In the genomic region with DNA sequence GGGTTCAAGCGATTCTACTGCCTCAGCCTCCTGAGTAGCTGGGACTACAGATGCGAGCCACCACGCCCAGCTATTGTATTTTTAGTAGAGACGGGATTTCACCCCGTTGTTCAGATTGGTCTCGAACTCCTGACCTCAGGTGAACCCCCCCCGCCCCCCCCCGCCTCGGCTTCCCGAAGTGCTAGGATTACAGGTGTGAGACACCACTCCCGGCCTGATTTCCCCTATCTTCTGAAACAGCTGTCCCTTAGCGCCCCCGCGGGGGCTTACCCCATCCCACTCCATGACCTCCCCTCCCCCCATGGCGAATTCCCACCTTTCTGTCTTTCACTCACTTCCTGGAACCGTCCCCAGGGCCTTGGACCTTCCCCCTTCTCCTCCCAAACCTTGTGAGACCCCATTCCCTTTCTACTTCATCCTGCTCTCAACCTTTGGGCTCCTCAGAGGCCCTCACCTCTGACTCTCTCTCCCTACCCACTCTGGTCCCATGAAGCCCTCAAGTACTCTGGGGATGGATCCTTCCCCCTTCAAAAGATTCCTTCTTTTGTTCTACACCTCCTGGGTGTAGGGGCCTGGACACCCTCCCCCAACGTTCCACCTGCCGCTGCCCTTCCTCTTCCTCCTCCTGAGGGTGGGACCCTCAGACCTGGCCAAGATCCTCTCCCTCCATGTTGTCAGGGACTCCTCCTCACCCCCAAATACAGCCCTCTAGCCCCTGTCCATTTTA, we compare ENCODE assay signal across 2 cellular contexts.
TF ChIP-seq lines count a peak whose summit lies in the region.

No MANE protein-coding gene starts in this region.

TF ChIP-seq in SK-N-SH, 30 proteins besides CTCF, POLR2A, EP300 and RAD21 (continued from another document):
- TF ChIP-seq, protein P1, sequence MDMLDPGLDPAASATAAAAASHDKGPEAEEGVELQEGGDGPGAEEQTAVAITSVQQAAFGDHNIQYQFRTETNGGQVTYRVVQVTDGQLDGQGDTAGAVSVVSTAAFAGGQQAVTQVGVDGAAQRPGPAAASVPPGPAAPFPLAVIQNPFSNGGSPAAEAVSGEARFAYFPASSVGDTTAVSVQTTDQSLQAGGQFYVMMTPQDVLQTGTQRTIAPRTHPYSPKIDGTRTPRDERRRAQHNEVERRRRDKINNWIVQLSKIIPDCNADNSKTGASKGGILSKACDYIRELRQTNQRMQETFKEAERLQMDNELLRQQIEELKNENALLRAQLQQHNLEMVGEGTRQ (IDR thresholded peaks at IDR 0.05; ENCODE audit: borderline replicate concordance, low read depth, low read length), result no peak
- TF ChIP-seq RCOR1 (IDR thresholded peaks at IDR 0.05; ENCODE audit: low read length) (no peak), POLR2AphosphoS5 (IDR thresholded peaks at IDR 0.05; ENCODE audit: low read depth, low read length) (no peak), SMC3 (IDR thresholded peaks at IDR 0.05; ENCODE audit: low read depth, low read length) (no peak), TCF12 (IDR thresholded peaks at IDR 0.05) (no peak), YY1 (IDR thresholded peaks at IDR 0.05; ENCODE audit: low read depth) (no peak), RXRA (IDR thresholded peaks at IDR 0.05; ENCODE audit: borderline replicate concordance, low read depth) (no peak)
- TF ChIP-seq, protein P2, sequence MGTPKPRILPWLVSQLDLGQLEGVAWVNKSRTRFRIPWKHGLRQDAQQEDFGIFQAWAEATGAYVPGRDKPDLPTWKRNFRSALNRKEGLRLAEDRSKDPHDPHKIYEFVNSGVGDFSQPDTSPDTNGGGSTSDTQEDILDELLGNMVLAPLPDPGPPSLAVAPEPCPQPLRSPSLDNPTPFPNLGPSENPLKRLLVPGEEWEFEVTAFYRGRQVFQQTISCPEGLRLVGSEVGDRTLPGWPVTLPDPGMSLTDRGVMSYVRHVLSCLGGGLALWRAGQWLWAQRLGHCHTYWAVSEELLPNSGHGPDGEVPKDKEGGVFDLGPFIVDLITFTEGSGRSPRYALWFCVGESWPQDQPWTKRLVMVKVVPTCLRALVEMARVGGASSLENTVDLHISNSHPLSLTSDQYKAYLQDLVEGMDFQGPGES (IDR thresholded peaks at IDR 0.05; ENCODE audit: low read depth, low read length), result no peak

TF ChIP-seq in SK-N-SH treated with all-trans-retinoic acid at 6 μM for 48 hours, 23 proteins besides CTCF, POLR2A, EP300 and RAD21:
- TF ChIP-seq, protein P3, sequence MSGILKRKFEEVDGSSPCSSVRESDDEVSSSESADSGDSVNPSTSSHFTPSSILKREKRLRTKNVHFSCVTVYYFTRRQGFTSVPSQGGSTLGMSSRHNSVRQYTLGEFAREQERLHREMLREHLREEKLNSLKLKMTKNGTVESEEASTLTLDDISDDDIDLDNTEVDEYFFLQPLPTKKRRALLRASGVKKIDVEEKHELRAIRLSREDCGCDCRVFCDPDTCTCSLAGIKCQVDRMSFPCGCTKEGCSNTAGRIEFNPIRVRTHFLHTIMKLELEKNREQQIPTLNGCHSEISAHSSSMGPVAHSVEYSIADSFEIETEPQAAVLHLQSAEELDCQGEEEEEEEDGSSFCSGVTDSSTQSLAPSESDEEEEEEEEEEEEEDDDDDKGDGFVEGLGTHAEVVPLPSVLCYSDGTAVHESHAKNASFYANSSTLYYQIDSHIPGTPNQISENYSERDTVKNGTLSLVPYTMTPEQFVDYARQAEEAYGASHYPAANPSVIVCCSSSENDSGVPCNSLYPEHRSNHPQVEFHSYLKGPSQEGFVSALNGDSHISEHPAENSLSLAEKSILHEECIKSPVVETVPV (CRISPR knock-in tag; IDR thresholded peaks at IDR 0.05), result no peak
- TF ChIP-seq, protein P4, sequence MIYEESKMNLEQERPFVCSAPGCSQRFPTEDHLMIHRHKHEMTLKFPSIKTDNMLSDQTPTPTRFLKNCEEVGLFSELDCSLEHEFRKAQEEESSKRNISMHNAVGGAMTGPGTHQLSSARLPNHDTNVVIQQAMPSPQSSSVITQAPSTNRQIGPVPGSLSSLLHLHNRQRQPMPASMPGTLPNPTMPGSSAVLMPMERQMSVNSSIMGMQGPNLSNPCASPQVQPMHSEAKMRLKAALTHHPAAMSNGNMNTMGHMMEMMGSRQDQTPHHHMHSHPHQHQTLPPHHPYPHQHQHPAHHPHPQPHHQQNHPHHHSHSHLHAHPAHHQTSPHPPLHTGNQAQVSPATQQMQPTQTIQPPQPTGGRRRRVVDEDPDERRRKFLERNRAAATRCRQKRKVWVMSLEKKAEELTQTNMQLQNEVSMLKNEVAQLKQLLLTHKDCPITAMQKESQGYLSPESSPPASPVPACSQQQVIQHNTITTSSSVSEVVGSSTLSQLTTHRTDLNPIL (CRISPR knock-in tag; IDR thresholded peaks at IDR 0.05; ENCODE audit: low read depth), result no peak
- TF ChIP-seq SNAI2 (CRISPR knock-in tag; IDR thresholded peaks at IDR 0.05) (no peak), ZFP3 (CRISPR knock-in tag; IDR thresholded peaks at IDR 0.05) (no peak), OSR1 (CRISPR knock-in tag; IDR thresholded peaks at IDR 0.05) (no peak), ZNF8 (CRISPR knock-in tag; IDR thresholded peaks at IDR 0.05) (no peak), ZNF565 (CRISPR knock-in tag; conservative IDR thresholded peaks at IDR 0.05; ENCODE audit: low read depth) (no peak), BACH2 (CRISPR knock-in tag; IDR thresholded peaks at IDR 0.05; ENCODE audit: borderline replicate concordance) (no peak), ZNF70 (CRISPR knock-in tag; IDR thresholded peaks at IDR 0.05) (no peak), ARNTL (CRISPR knock-in tag; IDR thresholded peaks at IDR 0.05; ENCODE audit: borderline replicate concordance, low read depth) (no peak), CSDC2 (CRISPR knock-in tag; IDR thresholded peaks at IDR 0.05) (no peak), PPARA (CRISPR knock-in tag; IDR thresholded peaks at IDR 0.05; ENCODE audit: borderline replicate concordance) (no peak), TOX (CRISPR knock-in tag; IDR thresholded peaks at IDR 0.05; ENCODE audit: borderline replicate concordance) (no peak), RARB (CRISPR knock-in tag; IDR thresholded peaks at IDR 0.05) (no peak)
- TF ChIP-seq, protein P5, sequence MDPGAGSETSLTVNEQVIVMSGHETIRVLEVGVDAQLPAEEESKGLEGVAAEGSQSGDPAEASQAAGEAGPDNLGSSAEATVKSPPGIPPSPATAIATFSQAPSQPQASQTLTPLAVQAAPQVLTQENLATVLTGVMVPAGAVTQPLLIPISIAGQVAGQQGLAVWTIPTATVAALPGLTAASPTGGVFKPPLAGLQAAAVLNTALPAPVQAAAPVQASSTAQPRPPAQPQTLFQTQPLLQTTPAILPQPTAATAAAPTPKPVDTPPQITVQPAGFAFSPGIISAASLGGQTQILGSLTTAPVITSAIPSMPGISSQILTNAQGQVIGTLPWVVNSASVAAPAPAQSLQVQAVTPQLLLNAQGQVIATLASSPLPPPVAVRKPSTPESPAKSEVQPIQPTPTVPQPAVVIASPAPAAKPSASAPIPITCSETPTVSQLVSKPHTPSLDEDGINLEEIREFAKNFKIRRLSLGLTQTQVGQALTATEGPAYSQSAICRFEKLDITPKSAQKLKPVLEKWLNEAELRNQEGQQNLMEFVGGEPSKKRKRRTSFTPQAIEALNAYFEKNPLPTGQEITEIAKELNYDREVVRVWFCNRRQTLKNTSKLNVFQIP (CRISPR knock-in tag; IDR thresholded peaks at IDR 0.05; ENCODE audit: borderline replicate concordance, low read depth), result no peak
- TF ChIP-seq, protein P6, sequence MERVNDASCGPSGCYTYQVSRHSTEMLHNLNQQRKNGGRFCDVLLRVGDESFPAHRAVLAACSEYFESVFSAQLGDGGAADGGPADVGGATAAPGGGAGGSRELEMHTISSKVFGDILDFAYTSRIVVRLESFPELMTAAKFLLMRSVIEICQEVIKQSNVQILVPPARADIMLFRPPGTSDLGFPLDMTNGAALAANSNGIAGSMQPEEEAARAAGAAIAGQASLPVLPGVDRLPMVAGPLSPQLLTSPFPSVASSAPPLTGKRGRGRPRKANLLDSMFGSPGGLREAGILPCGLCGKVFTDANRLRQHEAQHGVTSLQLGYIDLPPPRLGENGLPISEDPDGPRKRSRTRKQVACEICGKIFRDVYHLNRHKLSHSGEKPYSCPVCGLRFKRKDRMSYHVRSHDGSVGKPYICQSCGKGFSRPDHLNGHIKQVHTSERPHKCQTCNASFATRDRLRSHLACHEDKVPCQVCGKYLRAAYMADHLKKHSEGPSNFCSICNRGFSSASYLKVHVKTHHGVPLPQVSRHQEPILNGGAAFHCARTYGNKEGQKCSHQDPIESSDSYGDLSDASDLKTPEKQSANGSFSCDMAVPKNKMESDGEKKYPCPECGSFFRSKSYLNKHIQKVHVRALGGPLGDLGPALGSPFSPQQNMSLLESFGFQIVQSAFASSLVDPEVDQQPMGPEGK (CRISPR knock-in tag; IDR thresholded peaks at IDR 0.05; ENCODE audit: borderline replicate concordance), result no peak
